In the genomic region with DNA sequence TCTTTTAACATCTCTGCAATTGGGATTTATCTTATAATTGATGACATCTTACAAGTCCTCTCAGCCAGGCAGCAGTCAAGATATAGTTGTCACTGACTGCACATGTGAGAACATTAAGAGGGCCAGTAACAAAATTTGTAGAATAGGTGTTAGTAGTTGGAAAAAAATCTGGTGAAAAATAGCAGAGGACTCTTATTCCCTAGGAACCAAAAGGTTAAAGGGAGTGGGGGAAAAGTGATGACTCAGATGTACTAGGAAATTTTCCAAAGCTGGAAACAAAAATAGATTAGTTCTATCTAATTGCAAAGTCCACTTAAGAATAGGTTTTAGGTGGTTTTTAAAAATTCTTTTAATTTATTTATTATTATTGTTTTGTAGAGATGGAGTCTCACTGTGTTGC, we compare ENCODE assay signal across 1 cellular context.
TF ChIP-seq lines count a peak whose summit lies in the region.

No MANE protein-coding gene starts in this region.

TF ChIP-seq in IMR-90, 13 proteins besides CTCF, POLR2A, EP300 and RAD21:
- TF ChIP-seq CHD1 (IDR thresholded peaks at IDR 0.05; ENCODE audit: low read depth, low read length) (no peak), USF2 (IDR thresholded peaks at IDR 0.05; ENCODE audit: low read depth, low read length) (no peak), SMC3 (IDR thresholded peaks at IDR 0.05; ENCODE audit: low read depth, low read length) (no peak), MAFK (IDR thresholded peaks at IDR 0.05; ENCODE audit: low read depth, low read length) (peak; percentile 86), CEBPB (IDR thresholded peaks at IDR 0.05; ENCODE audit: low read depth, low read length) (no peak), NFE2L2 (IDR thresholded peaks at IDR 0.05; ENCODE audit: low read depth, low read length) (no peak)
- TF ChIP-seq, protein P1, sequence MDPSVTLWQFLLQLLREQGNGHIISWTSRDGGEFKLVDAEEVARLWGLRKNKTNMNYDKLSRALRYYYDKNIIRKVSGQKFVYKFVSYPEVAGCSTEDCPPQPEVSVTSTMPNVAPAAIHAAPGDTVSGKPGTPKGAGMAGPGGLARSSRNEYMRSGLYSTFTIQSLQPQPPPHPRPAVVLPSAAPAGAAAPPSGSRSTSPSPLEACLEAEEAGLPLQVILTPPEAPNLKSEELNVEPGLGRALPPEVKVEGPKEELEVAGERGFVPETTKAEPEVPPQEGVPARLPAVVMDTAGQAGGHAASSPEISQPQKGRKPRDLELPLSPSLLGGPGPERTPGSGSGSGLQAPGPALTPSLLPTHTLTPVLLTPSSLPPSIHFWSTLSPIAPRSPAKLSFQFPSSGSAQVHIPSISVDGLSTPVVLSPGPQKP (IDR thresholded peaks at IDR 0.05; ENCODE audit: borderline replicate concordance, low read depth, low read length): no peak
